In the genomic region with DNA sequence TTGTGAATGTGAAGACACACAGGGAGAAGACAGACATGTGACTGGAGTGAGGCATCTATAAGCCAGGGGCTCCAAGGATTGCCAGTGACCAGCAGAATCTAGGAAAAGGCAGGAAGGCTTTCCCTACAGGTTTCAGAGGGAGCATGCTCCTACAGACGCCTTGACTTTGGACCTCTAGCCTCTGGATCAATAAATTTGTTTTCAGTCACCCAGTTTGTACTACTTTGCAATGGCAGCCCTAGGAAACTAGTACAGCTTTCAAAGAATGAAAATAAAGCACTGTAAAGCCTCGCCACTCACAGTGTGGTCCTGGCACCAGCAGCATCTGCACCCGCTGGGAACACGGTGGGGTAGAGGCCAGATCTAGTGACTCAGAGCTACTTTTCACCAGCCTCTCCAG, we compare ENCODE assay signal across 18 cellular contexts.
DNase-seq lines count a peak whose midpoint lies in the region; ATAC-seq and TF ChIP-seq lines count a peak whose summit lies in the region.
"Had no signal": no experiment of that assay in that cellular context is flagged by ENCODE, and none has a peak within 500 bp of the region (broad histone marks: within the 10 kb centered on the region; RNA-seq: fewer than 3 reads in every experiment).

No MANE protein-coding gene starts in this region.

- no peak overlapping the region for H3K27ac Mint-ChIP-seq in H9
- H3K27ac Mint-ChIP-seq: CD4-positive, CD25-positive, alpha-beta regulatory T cell had no signal

- no CpG with 5 or more reads among the region's 4 CpGs for WGBS in H9 (ENCODE audit: extremely low coverage, insufficient read length, low lambda C conversion rate)
- WGBS in esophagus muscularis mucosa = 95% methylated on average over 4 of the region's 4 CpGs

- no peaks in the 10 kb centered on the region for H3K27me3 Mint-ChIP-seq in H9 (ENCODE audit: low read depth)
- H3K27me3 Mint-ChIP-seq: CD4-positive, CD25-positive, alpha-beta regulatory T cell had no signal

- H4K20me1 ChIP-seq in H9 (ENCODE audit: control insufficient read depth, insufficient read depth, insufficient read length) (no peaks in the 10 kb centered on the region), osteoblast (ENCODE audit: insufficient read depth, low read length) (no peaks in the 10 kb centered on the region)

- H3K14ac ChIP-seq in H9 (ENCODE audit: insufficient read depth, low read length) = no peak overlapping the region

- H3K23me2 ChIP-seq in H9 (ENCODE audit: insufficient read length, low read depth, low read length, poor library complexity, severe bottlenecking) = no peaks in the 10 kb centered on the region

- H3K4me2 ChIP-seq in H9 (ENCODE audit: insufficient read depth, insufficient read length, low read length) (no peak overlapping the region), osteoblast (ENCODE audit: insufficient read depth, low read length) (no peak overlapping the region)
- H3K4me2 ChIP-seq: PC-9 had no signal

- H2BK120ac ChIP-seq in H9 (ENCODE audit: low read depth, low read length, poor library complexity, severe bottlenecking) = no peak overlapping the region

- no peak overlapping the region for H4K5ac ChIP-seq in H9 (ENCODE audit: insufficient read length, low read depth, low read length)

- H3K36me3 ChIP-seq in osteoblast (ENCODE audit: insufficient read depth, low read length) = no peaks in the 10 kb centered on the region
- peaks cover 0 to 5% (median 0%) of the 10 kb centered on the region in 4 donors for H3K36me3 ChIP-seq in esophagus muscularis mucosa
- H3K36me3 ChIP-seq: BE2C had no signal

- peak overlapping the region; percentile 16 for H2AFZ ChIP-seq in H9 (ENCODE audit: low read length)
- peak overlapping the region; percentile 52 for H2AFZ ChIP-seq in osteoblast (ENCODE audit: low read length)
- H2AFZ ChIP-seq: PC-9 had no signal

- no peak for TF ChIP-seq EP300 in esophagus muscularis mucosa (IDR thresholded peaks at IDR 0.05)

- no peak overlapping the region for H3K4me3 Mint-ChIP-seq in H9
- H3K4me3 Mint-ChIP-seq: CD4-positive, CD25-positive, alpha-beta regulatory T cell had no signal

- H3K4me1 ChIP-seq in H9 (ENCODE audit: insufficient read depth, low read length) (no peaks in the 10 kb centered on the region), osteoblast (ENCODE audit: insufficient read depth, low read length) (peaks cover 33% of the 10 kb centered on the region), esophagus muscularis mucosa (no peaks in the 10 kb centered on the region)
- H3K4me1 ChIP-seq: BE2C, Caco-2 had no signal

- no peak overlapping the region for H3K23ac ChIP-seq in H9 (ENCODE audit: insufficient read length, low read depth, low read length)

- intact Hi-C loops in esophagus muscularis mucosa (cut with DNase I) = no loop called here

- no peak overlapping the region for H2BK20ac ChIP-seq in H9 (ENCODE audit: low read depth, low read length, poor library complexity, severe bottlenecking)

- no peak overlapping the region for H4K8ac ChIP-seq in H9 (replicated peaks; ENCODE audit: insufficient read length, low read depth, low read length)

- H4K91ac ChIP-seq in H9 (ENCODE audit: insufficient read length, low read depth, low read length) = no peak overlapping the region

- no peaks in the 10 kb centered on the region for H3K4me1 Mint-ChIP-seq in H9
- H3K4me1 Mint-ChIP-seq: CD4-positive, CD25-positive, alpha-beta regulatory T cell had no signal

- no peak overlapping the region for H3T11ph ChIP-seq in H9 (ENCODE audit: low read length)

- DNase-seq in H9 (no peak), SK-MEL-5 (ENCODE audit: low read depth, low spot score) (peak; percentile 4), epithelial cell of esophagus (ENCODE audit: low read depth) (peak; percentile 21), osteoblast (ENCODE audit: insufficient read length, low spot score, missing footprints) (no peak), NCI-H1436 (lab: John Stamatoyannopoulos, UW) (no peak), esophagus muscularis mucosa (ENCODE audit: extremely low spot score) (no peak)
- DNase-seq: BE2C; Caco-2; CD4-positive, CD25-positive, alpha-beta regulatory T cell; GDM1; Kasumi-1; NCI-H1105; NCI-H1694; NCI-H2081 treated with DMSO at 0.1 percent for 48 hours; PC-9; SIG-M5 had no signal

- no peak overlapping the region for H2BK15ac ChIP-seq in H9 (ENCODE audit: low read depth, low read length)

- H3K18ac ChIP-seq in H9 (ENCODE audit: insufficient read length, low read depth, low read length) = no peak overlapping the region

- H3K4me3 ChIP-seq in epithelial cell of esophagus (ENCODE audit: low read length) (no peak overlapping the region), osteoblast (ENCODE audit: insufficient read depth, low read length) (no peak overlapping the region), esophagus muscularis mucosa (no peak overlapping the region)
- H3K4me3 ChIP-seq: PC-9 had no signal

- H3K9me3 Mint-ChIP-seq in H9 = peaks cover 8 to 10% of the 10 kb centered on the region in 2 experiments

- H2BK5ac ChIP-seq in H9 (ENCODE audit: insufficient read length, low read length) = no peak overlapping the region

- ATAC-seq in GM18498 (IDR thresholded peaks at IDR 0.05; ENCODE audit: unreplicated experiment) = no peak

- H3K36me3 Mint-ChIP-seq in H9 (ENCODE audit: insufficient read depth in 1 of 3, low read depth in 3 of 3) = peaks cover 0 to 6% (median 4%) of the 10 kb centered on the region in 3 experiments; a peak in 4 of 7 replicates
- H3K36me3 Mint-ChIP-seq: CD4-positive, CD25-positive, alpha-beta regulatory T cell had no signal

- H2BK12ac ChIP-seq in H9 (ENCODE audit: insufficient read length, low read depth, low read length) = no peak overlapping the region

- H3K4ac ChIP-seq in H9 (ENCODE audit: low read depth, low read length) = no peak overlapping the region

- no peak for TF ChIP-seq POLR2A in esophagus muscularis mucosa (IDR thresholded peaks at IDR 0.05; ENCODE audit: low read depth)

- H3K27ac ChIP-seq in H9 (ENCODE audit: insufficient read length, low read depth, low read length) = no peak overlapping the region
- H3K27ac ChIP-seq in osteoblast (ENCODE audit: low read depth, low read length) = peak overlapping the region; percentile 41
- no peak overlapping the region for H3K27ac ChIP-seq in esophagus muscularis mucosa (replicated peaks in 1 of 4)
- H3K27ac ChIP-seq: PC-9, RWPE1 had no signal

- no peak overlapping the region for H3K9ac ChIP-seq in H9 (ENCODE audit: extremely low read depth, insufficient read length, low read length)

- H3K27me3 ChIP-seq in H9 (ENCODE audit: insufficient read depth, low read length) = no peaks in the 10 kb centered on the region
- H3K27me3 ChIP-seq in osteoblast (ENCODE audit: insufficient read depth, low read length) = no peaks in the 10 kb centered on the region
- H3K27me3 ChIP-seq in esophagus muscularis mucosa = no peaks in the 10 kb centered on the region
- H3K27me3 ChIP-seq: BE2C had no signal

- H3K9me3 ChIP-seq in H9 (ENCODE audit: control insufficient read depth, low read depth, low read length) = peaks cover 7% of the 10 kb centered on the region
- no peaks in the 10 kb centered on the region for H3K9me3 ChIP-seq in osteoblast (ENCODE audit: low read depth, low read length)
- H3K9me3 ChIP-seq in esophagus muscularis mucosa = no peaks in the 10 kb centered on the region
- H3K9me3 ChIP-seq: BE2C, Caco-2 had no signal

- H3K79me2 ChIP-seq in H9 (ENCODE audit: insufficient read depth, low read length) = no peaks in the 10 kb centered on the region
- H3K79me2 ChIP-seq in osteoblast (ENCODE audit: insufficient read depth, low read length) = no peaks in the 10 kb centered on the region

- no peak overlapping the region for H3K56ac ChIP-seq in H9 (ENCODE audit: insufficient read length, low read depth, low read length)

- H2AK5ac ChIP-seq in H9 (ENCODE audit: insufficient read length, low read length) = no peak overlapping the region

- no peaks in the 10 kb centered on the region for H3K79me1 ChIP-seq in H9 (ENCODE audit: insufficient read depth, low read depth, low read length, poor library complexity, severe bottlenecking)

- in situ Hi-C loops in SK-MEL-5 (cut with HindIII; ENCODE audit: low pct_unique_long_range_greater_than_20kb, low sequenced_read_pairs) = no loop called here

- TF ChIP-seq CTCF in H9 (conservative IDR thresholded peaks at IDR 0.05) (no peak), epithelial cell of esophagus (IDR thresholded peaks at IDR 0.05; ENCODE audit: insufficient read depth, low read depth, low read length, missing control alignments) (no peak), osteoblast (IDR thresholded peaks at IDR 0.05; ENCODE audit: extremely low read depth, low read depth, low read length) (no peak), esophagus muscularis mucosa (IDR thresholded peaks at IDR 0.05) (no peak)

Comparison
In these comparisons a context has a peak if more than half of its experiments do, and no peak if none do; other contexts are left out.
1. DNase-seq: peak in SK-MEL-5 (single experiment) and epithelial cell of esophagus (single experiment); none in H9 (single experiment), osteoblast (single experiment), NCI-H1436 (single experiment) and esophagus muscularis mucosa (single experiment).